16 cellular contexts compared by ENCODE assay signal in the genomic region with DNA sequence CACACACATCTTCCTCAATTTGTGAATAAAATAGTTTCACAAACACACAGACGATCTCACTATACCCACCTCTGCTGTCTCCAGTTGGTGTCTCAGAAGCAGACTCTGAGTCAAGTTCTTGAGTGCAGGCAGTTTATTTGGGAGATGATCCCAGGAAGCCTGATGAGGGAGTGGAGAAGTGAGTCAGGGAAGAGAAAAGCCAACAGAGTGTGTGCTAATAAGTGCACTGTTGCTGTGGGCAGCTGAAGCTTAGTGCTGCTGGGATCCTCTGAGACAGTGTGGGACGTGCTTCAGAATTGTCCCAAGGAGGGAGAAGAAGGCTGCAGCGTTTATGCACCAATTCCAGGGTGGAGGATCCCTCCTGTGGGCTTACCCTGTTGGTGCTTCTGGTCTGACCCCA.
"Had no signal": no experiment of that assay in that cellular context is flagged by ENCODE, and none has a peak within 500 bp of the region (broad histone marks: within the 10 kb centered on the region; RNA-seq: fewer than 3 reads in every experiment).

No MANE protein-coding gene starts in this region.

- H3K9me3 Mint-ChIP-seq: activated T-cell treated with anti-CD3 and anti-CD28 coated beads, Interleukin-2, amount 50 U/mL, for 24 hours; dendritic cell treated with granulocyte-macrophage colony-stimulating factor and Interleukin-4, amounts not matched to agents 40 ng/mL and 50 ng/mL, for 4 days had no signal

- ATAC-seq: T-helper 17 cell, upper lobe of right lung, WTC11 had no signal

- H3K36me3 Mint-ChIP-seq: activated naive CD8-positive, alpha-beta T cell; naive B cell; WTC11 had no signal

- H3K4me3 ChIP-seq: ovary, sigmoid colon, spleen, thoracic aorta, upper lobe of right lung had no signal

- H3K4me3 Mint-ChIP-seq: activated naive CD8-positive, alpha-beta T cell; activated T-cell treated with anti-CD3 and anti-CD28 coated beads, Interleukin-2, amount 50 U/mL, for 24 hours; dendritic cell treated with granulocyte-macrophage colony-stimulating factor and Interleukin-4, amounts not matched to agents 40 ng/mL and 50 ng/mL, for 4 days; naive B cell; T-helper 17 cell; WTC11 had no signal

- H3K27ac Mint-ChIP-seq: activated naive CD8-positive, alpha-beta T cell; activated T-cell treated with anti-CD3 and anti-CD28 coated beads, Interleukin-2, amount 50 U/mL, for 24 hours; dendritic cell treated with granulocyte-macrophage colony-stimulating factor and Interleukin-4, amounts not matched to agents 40 ng/mL and 50 ng/mL, for 4 days; T-helper 17 cell; WTC11 had no signal

- DNase-seq: activated CD4-positive, alpha-beta T cell treated with anti-CD3 and anti-CD28 coated beads, Interleukin-2, amount 50 U/mL, for 1 hour; activated gamma-delta T cell; activated T-cell treated with anti-CD3 and anti-CD28 coated beads, Interleukin-2, amount 50 U/mL, for 24 hours; aorta; islet precursor cell; naive B cell; ovary; sigmoid colon; SK-N-SH; spleen; T-helper 17 cell; upper lobe of right lung had no signal
